ENCODE assay signal across 10 cellular contexts in genomic region chr15:34332553-34332952, GRCh38. TPM values are rescaled to one million over a fixed set of nuclear protein-coding genes. Genes with fewer than 3 reads are reported as not detected.
DNase-seq lines count a peak whose midpoint lies in the region; ATAC-seq and TF ChIP-seq lines count a peak whose summit lies in the region.
"Not testable (repeated sequence)": the region's sequence is repeated elsewhere in the genome, so short reads cannot be mapped to it uniquely, and the experiment has no call there.
"Had no signal": no experiment of that assay in that cellular context is flagged by ENCODE, and none has a peak within 500 bp of the region (broad histone marks: within the 10 kb centered on the region; RNA-seq: fewer than 3 reads in every experiment).

No MANE protein-coding gene starts in this region.

- not testable (repeated sequence) for H3K36me3 Mint-ChIP-seq in T-helper 1 cell treated with Interleukin-12 subunit alpha and Interleukin-12 subunit beta and Interleukin-4 antibody, amounts not matched to agents 30 μg/mL and 1 μg/mL, for 36 hours (ENCODE audit: low read depth); activated naive CD8-positive, alpha-beta T cell treated with anti-CD3 and anti-CD28 coated beads, Interleukin-2, amount 10 ng/mL, durations not matched to agents 7 days and 5 days; memory B cell
- H3K36me3 Mint-ChIP-seq in activated CD4-positive, alpha-beta memory T cell treated with anti-CD3 and anti-CD28 coated beads, Interleukin-2, amount 10 ng/mL, durations not matched to agents 7 days and 5 days (ENCODE audit: low read depth): peaks cover 12% of the 10 kb centered on the region
- H3K36me3 Mint-ChIP-seq in activated T-helper 17 cell treated with anti-CD3 and anti-CD28 coated beads, Interleukin-2, amount 50 U/mL, for 72 hours (ENCODE audit: low read depth): peaks cover 15% of the 10 kb centered on the region

- not testable (repeated sequence) for H4K20me1 ChIP-seq in BLaER1

- CTCF ChIA-PET in activated CD4-positive, alpha-beta memory T cell treated with anti-CD3 and anti-CD28 coated beads, Interleukin-2, amount 10 ng/mL, durations not matched to agents 7 days and 5 days (lab: Charles Lee): interaction anchor here (1.1 to 2.8 kb wide), 2 partner anchors 35 to 92 kb away, joined by 5 to 10 read pairs; partner anchors contain the start of gene LPCAT4

- not testable (repeated sequence) for H3K4me3 ChIP-seq in BLaER1, spleen

- not testable (repeated sequence) for H3K4me3 Mint-ChIP-seq in T-helper 1 cell treated with Interleukin-12 subunit alpha and Interleukin-12 subunit beta and Interleukin-4 antibody, amounts not matched to agents 30 μg/mL and 1 μg/mL, for 36 hours; activated CD4-positive, alpha-beta memory T cell treated with anti-CD3 and anti-CD28 coated beads, Interleukin-2, amount 10 ng/mL, durations not matched to agents 7 days and 5 days
- H3K4me3 Mint-ChIP-seq in activated T-helper 17 cell treated with anti-CD3 and anti-CD28 coated beads, Interleukin-2, amount 50 U/mL, for 72 hours: peak overlapping the region; percentile 50
- peak overlapping the region; percentile 45 for H3K4me3 Mint-ChIP-seq in activated naive CD8-positive, alpha-beta T cell treated with anti-CD3 and anti-CD28 coated beads, Interleukin-2, amount 10 ng/mL, durations not matched to agents 7 days and 5 days
- H3K4me3 Mint-ChIP-seq in memory B cell: peak overlapping the region; percentile 6

- H3K4me2 ChIP-seq in BLaER1: peak overlapping the region; percentile 95

- H3K4me1 Mint-ChIP-seq in T-helper 1 cell treated with Interleukin-12 subunit alpha and Interleukin-12 subunit beta and Interleukin-4 antibody, amounts not matched to agents 30 μg/mL and 1 μg/mL, for 36 hours (ENCODE audit: low read depth): peaks cover 60% of the 10 kb centered on the region
- peaks cover 79% of the 10 kb centered on the region for H3K4me1 Mint-ChIP-seq in activated CD4-positive, alpha-beta memory T cell treated with anti-CD3 and anti-CD28 coated beads, Interleukin-2, amount 10 ng/mL, durations not matched to agents 7 days and 5 days
- peaks cover 24% of the 10 kb centered on the region for H3K4me1 Mint-ChIP-seq in activated T-helper 17 cell treated with anti-CD3 and anti-CD28 coated beads, Interleukin-2, amount 50 U/mL, for 72 hours
- peaks cover 60% of the 10 kb centered on the region for H3K4me1 Mint-ChIP-seq in activated naive CD8-positive, alpha-beta T cell treated with anti-CD3 and anti-CD28 coated beads, Interleukin-2, amount 10 ng/mL, durations not matched to agents 7 days and 5 days
- H3K4me1 Mint-ChIP-seq in memory B cell: peaks cover 41% of the 10 kb centered on the region

- not testable (repeated sequence) for H3K9me3 Mint-ChIP-seq in T-helper 1 cell treated with Interleukin-12 subunit alpha and Interleukin-12 subunit beta and Interleukin-4 antibody, amounts not matched to agents 30 μg/mL and 1 μg/mL, for 36 hours; activated CD4-positive, alpha-beta memory T cell treated with anti-CD3 and anti-CD28 coated beads, Interleukin-2, amount 10 ng/mL, durations not matched to agents 7 days and 5 days; activated T-helper 17 cell treated with anti-CD3 and anti-CD28 coated beads, Interleukin-2, amount 50 U/mL, for 72 hours; activated naive CD8-positive, alpha-beta T cell treated with anti-CD3 and anti-CD28 coated beads, Interleukin-2, amount 10 ng/mL, durations not matched to agents 7 days and 5 days; memory B cell

- TF ChIP-seq POLR2A in spleen (IDR thresholded peaks at IDR 0.05): not testable (repeated sequence)

- H3K4me1 ChIP-seq in BLaER1: peaks cover 68% of the 10 kb centered on the region
- peaks cover 6 to 96% (median 88%) of the 10 kb centered on the region in 6 donors for H3K4me1 ChIP-seq in spleen

- 96 to 100% (median 98%) methylated on average over 6 of the region's 6 CpGs for WGBS in spleen, 5 donors

- POLR2A ChIA-PET in activated CD4-positive, alpha-beta memory T cell treated with anti-CD3 and anti-CD28 coated beads, Interleukin-2, amount 10 ng/mL, durations not matched to agents 7 days and 5 days (lab: Charles Lee); activated naive CD8-positive, alpha-beta T cell treated with anti-CD3 and anti-CD28 coated beads, Interleukin-2, amount 10 ng/mL, durations not matched to agents 7 days and 5 days (lab: Charles Lee): not testable (repeated sequence)

- TF ChIP-seq CTCF in spleen (IDR thresholded peaks at IDR 0.05 in 8 of 11, conservative IDR thresholded peaks at IDR 0.05 in 3 of 11): not testable (repeated sequence)

- H3K27ac ChIP-seq in BLaER1: not testable (repeated sequence)
- peak overlapping the region in 7 of 8 donors; percentile 94 to 100 (median 98) for H3K27ac ChIP-seq in spleen

- H3K36me3 ChIP-seq in BLaER1, spleen: not testable (repeated sequence)

- H3K27me3 ChIP-seq in BLaER1; spleen (replicated peaks in 1 of 7): not testable (repeated sequence)

- H3K9me3 ChIP-seq in BLaER1, spleen: not testable (repeated sequence)

- not testable (repeated sequence) for ATAC-seq in activated T-helper 17 cell treated with anti-CD3 and anti-CD28 coated beads, Interleukin-2, amount 50 U/mL, for 72 hours (replicated peaks); activated naive CD8-positive, alpha-beta T cell treated with anti-CD3 and anti-CD28 coated beads, Interleukin-2, amount 10 ng/mL, durations not matched to agents 7 days and 5 days (ENCODE audit: low read depth); memory B cell (ENCODE audit: low read depth)

- H3K27me3 Mint-ChIP-seq in T-helper 1 cell treated with Interleukin-12 subunit alpha and Interleukin-12 subunit beta and Interleukin-4 antibody, amounts not matched to agents 30 μg/mL and 1 μg/mL, for 36 hours (ENCODE audit: low read depth); activated CD4-positive, alpha-beta memory T cell treated with anti-CD3 and anti-CD28 coated beads, Interleukin-2, amount 10 ng/mL, durations not matched to agents 7 days and 5 days; activated T-helper 17 cell treated with anti-CD3 and anti-CD28 coated beads, Interleukin-2, amount 50 U/mL, for 72 hours; activated naive CD8-positive, alpha-beta T cell treated with anti-CD3 and anti-CD28 coated beads, Interleukin-2, amount 10 ng/mL, durations not matched to agents 7 days and 5 days; memory B cell: not testable (repeated sequence)

- intact Hi-C loops in spleen (cut with DNase I; ENCODE audit: low total_unique reads): not testable (repeated sequence)

- DNase-seq in GF-D8 (lab: John Stamatoyannopoulos, UW): peak; percentile 0
- not testable (repeated sequence) for DNase-seq in activated CD4-positive, alpha-beta memory T cell treated with anti-CD3 and anti-CD28 coated beads, Interleukin-2, amount 10 ng/mL, durations not matched to agents 7 days and 5 days; activated naive CD8-positive, alpha-beta T cell treated with anti-CD3 and anti-CD28 coated beads, Interleukin-2, amount 10 ng/mL, durations not matched to agents 7 days and 5 days; memory B cell (ENCODE audit: low spot score in 2 of 2)
- peak; percentile 37 for DNase-seq in spleen

- H3K27ac Mint-ChIP-seq in T-helper 1 cell treated with Interleukin-12 subunit alpha and Interleukin-12 subunit beta and Interleukin-4 antibody, amounts not matched to agents 30 μg/mL and 1 μg/mL, for 36 hours: peak overlapping the region; percentile 67
- peak overlapping the region; percentile 75 for H3K27ac Mint-ChIP-seq in activated CD4-positive, alpha-beta memory T cell treated with anti-CD3 and anti-CD28 coated beads, Interleukin-2, amount 10 ng/mL, durations not matched to agents 7 days and 5 days
- H3K27ac Mint-ChIP-seq in activated T-helper 17 cell treated with anti-CD3 and anti-CD28 coated beads, Interleukin-2, amount 50 U/mL, for 72 hours: not testable (repeated sequence)
- H3K27ac Mint-ChIP-seq in activated naive CD8-positive, alpha-beta T cell treated with anti-CD3 and anti-CD28 coated beads, Interleukin-2, amount 10 ng/mL, durations not matched to agents 7 days and 5 days: peak overlapping the region; percentile 83
- peak overlapping the region; percentile 56 for H3K27ac Mint-ChIP-seq in memory B cell

- H3K9ac ChIP-seq in BLaER1: not testable (repeated sequence)

RNA-seq across cellular contexts. Expression of gene SLC12A6, which starts 5.0 kb away (rescaled TPM):
- total RNA-seq in activated CD4-positive, alpha-beta memory T cell treated with anti-CD3 and anti-CD28 coated beads, Interleukin-2, amount 10 ng/mL, durations not matched to agents 7 days and 5 days: 10 to 100 TPM; 30.6 to 31.7 TPM
- total RNA-seq in activated T-helper 17 cell treated with anti-CD3 and anti-CD28 coated beads, Interleukin-2, amount 50 U/mL, for 72 hours: 10 to 100 TPM; 25.2 to 33.6 TPM
- 10 to 100 TPM; 42.0 to 44.9 TPM for total RNA-seq in activated naive CD8-positive, alpha-beta T cell treated with anti-CD3 and anti-CD28 coated beads, Interleukin-2, amount 10 ng/mL, durations not matched to agents 7 days and 5 days
- total RNA-seq in spleen: 100 to 1,000 TPM in 1 of 7 donors, 10 to 100 TPM in 6; 51.4 to 120 (median 78.9) TPM
- polyA plus RNA-seq in spleen: 1 to 10 TPM; 5.2 to 8.3 (median 6.7) TPM

RNA-seq across cellular contexts. Expression of gene NOP10, which starts 10.4 kb away (rescaled TPM):
- 100 to 1,000 TPM; 170 to 183 TPM for total RNA-seq in activated CD4-positive, alpha-beta memory T cell treated with anti-CD3 and anti-CD28 coated beads, Interleukin-2, amount 10 ng/mL, durations not matched to agents 7 days and 5 days
- total RNA-seq in activated T-helper 17 cell treated with anti-CD3 and anti-CD28 coated beads, Interleukin-2, amount 50 U/mL, for 72 hours: 100 to 1,000 TPM; 150 to 210 TPM
- total RNA-seq in activated naive CD8-positive, alpha-beta T cell treated with anti-CD3 and anti-CD28 coated beads, Interleukin-2, amount 10 ng/mL, durations not matched to agents 7 days and 5 days: 100 to 1,000 TPM; 142 to 143 TPM
- total RNA-seq in spleen: 100 to 1,000 TPM in 6 of 7 donors, 10 to 100 TPM in 1; 100.0 to 147 (median 132) TPM
- 100 to 1,000 TPM; 180 to 329 (median 308) TPM for polyA plus RNA-seq in spleen

RNA-seq across cellular contexts. Expression of gene NUTM1, which starts 10.6 kb away (rescaled TPM):
- total RNA-seq in activated CD4-positive, alpha-beta memory T cell treated with anti-CD3 and anti-CD28 coated beads, Interleukin-2, amount 10 ng/mL, durations not matched to agents 7 days and 5 days: not detected
- total RNA-seq in activated T-helper 17 cell treated with anti-CD3 and anti-CD28 coated beads, Interleukin-2, amount 50 U/mL, for 72 hours: not detected
- total RNA-seq in activated naive CD8-positive, alpha-beta T cell treated with anti-CD3 and anti-CD28 coated beads, Interleukin-2, amount 10 ng/mL, durations not matched to agents 7 days and 5 days: not detected
- not detected for total RNA-seq in spleen
- under 1 TPM in 1 of 3 donors, not detected in 2; 0.03 TPM for polyA plus RNA-seq in spleen
- total RNA-seq: H4 had no signal
- polyA plus RNA-seq: AG04450 had no signal

RNA-seq across cellular contexts. Expression of gene LPCAT4, which starts 34.4 kb away (rescaled TPM):
- 100 to 1,000 TPM; 109 to 117 TPM for total RNA-seq in activated CD4-positive, alpha-beta memory T cell treated with anti-CD3 and anti-CD28 coated beads, Interleukin-2, amount 10 ng/mL, durations not matched to agents 7 days and 5 days
- 10 to 100 TPM; 73.8 to 95.0 TPM for total RNA-seq in activated T-helper 17 cell treated with anti-CD3 and anti-CD28 coated beads, Interleukin-2, amount 50 U/mL, for 72 hours
- total RNA-seq in activated naive CD8-positive, alpha-beta T cell treated with anti-CD3 and anti-CD28 coated beads, Interleukin-2, amount 10 ng/mL, durations not matched to agents 7 days and 5 days: 100 to 1,000 TPM; 112 to 119 TPM
- 10 to 100 TPM; 24.9 to 53.7 (median 47.4) TPM for total RNA-seq in spleen
- 10 to 100 TPM; 18.6 to 39.1 (median 28.2) TPM for polyA plus RNA-seq in spleen
